In genomic region chr7:39271386-39271785, GRCh38 we compare ENCODE assay signal across 9 cellular contexts.
A peak's percentile ranks its signal among the peaks of the same experiment; 100 is the strongest.
DNase-seq lines count a peak whose midpoint lies in the region; TF ChIP-seq lines count a peak whose summit lies in the region.
"Had no signal": no experiment of that assay in that cellular context is flagged by ENCODE, and none has a peak within 500 bp of the region (broad histone marks: within the 10 kb centered on the region; RNA-seq: fewer than 3 reads in every experiment).

No MANE protein-coding gene starts in this region.

- H3K4me3 ChIP-seq in MG63 (no peak overlapping the region), adrenal gland (no peak overlapping the region)

- no peaks in the 10 kb centered on the region for H3K9me3 Mint-ChIP-seq in activated CD4-positive, alpha-beta T cell treated with anti-CD3 and anti-CD28 coated beads, Interleukin-2, amount 10 ng/mL, durations not matched to agents 24 days and 14 days
- H3K9me3 Mint-ChIP-seq in activated CD4-positive, alpha-beta T cell treated with anti-CD3 and anti-CD28 coated beads, Interleukin-2, amount 10 ng/mL, durations not matched to agents 7 days and 5 days = no peaks in the 10 kb centered on the region

- H3K27me3 ChIP-seq in MG63 (no peaks in the 10 kb centered on the region), adrenal gland (no peaks in the 10 kb centered on the region)

- no peaks in the 10 kb centered on the region for H3K4me1 ChIP-seq in adrenal gland (replicated peaks in 1 of 2)

- H3K36me3 Mint-ChIP-seq in activated CD4-positive, alpha-beta T cell treated with anti-CD3 and anti-CD28 coated beads, Interleukin-2, amount 10 ng/mL, durations not matched to agents 24 days and 14 days (ENCODE audit: low read depth) = no peaks in the 10 kb centered on the region
- no peaks in the 10 kb centered on the region for H3K36me3 Mint-ChIP-seq in activated CD4-positive, alpha-beta T cell treated with anti-CD3 and anti-CD28 coated beads, Interleukin-2, amount 10 ng/mL, durations not matched to agents 7 days and 5 days (ENCODE audit: low read depth)

- H3K4me1 Mint-ChIP-seq in activated CD4-positive, alpha-beta T cell treated with anti-CD3 and anti-CD28 coated beads, Interleukin-2, amount 10 ng/mL, durations not matched to agents 24 days and 14 days = no peaks in the 10 kb centered on the region
- H3K4me1 Mint-ChIP-seq in activated CD4-positive, alpha-beta T cell treated with anti-CD3 and anti-CD28 coated beads, Interleukin-2, amount 10 ng/mL, durations not matched to agents 7 days and 5 days = no peaks in the 10 kb centered on the region

- POLR2A ChIA-PET in activated CD4-positive, alpha-beta T cell treated with anti-CD3 and anti-CD28 coated beads, Interleukin-2, amount 10 ng/mL, durations not matched to agents 7 days and 5 days (lab: Charles Lee) = no interaction called here

- TF ChIP-seq CTCF in adrenal gland (IDR thresholded peaks at IDR 0.05) = no peak

- H3K27me3 Mint-ChIP-seq in activated CD4-positive, alpha-beta T cell treated with anti-CD3 and anti-CD28 coated beads, Interleukin-2, amount 10 ng/mL, durations not matched to agents 24 days and 14 days = no peaks in the 10 kb centered on the region
- no peaks in the 10 kb centered on the region for H3K27me3 Mint-ChIP-seq in activated CD4-positive, alpha-beta T cell treated with anti-CD3 and anti-CD28 coated beads, Interleukin-2, amount 10 ng/mL, durations not matched to agents 7 days and 5 days

- no peak overlapping the region for H3K4me3 Mint-ChIP-seq in activated CD4-positive, alpha-beta T cell treated with anti-CD3 and anti-CD28 coated beads, Interleukin-2, amount 10 ng/mL, durations not matched to agents 24 days and 14 days
- H3K4me3 Mint-ChIP-seq in activated CD4-positive, alpha-beta T cell treated with anti-CD3 and anti-CD28 coated beads, Interleukin-2, amount 10 ng/mL, durations not matched to agents 7 days and 5 days = no peak overlapping the region

- intact Hi-C loops in adrenal gland (cut with DNase I) = no loop called here
- intact Hi-C loops in activated CD4-positive, alpha-beta T cell treated with anti-CD3 and anti-CD28 coated beads, Interleukin-2, amount 10 ng/mL, durations not matched to agents 24 days and 14 days (cut with micrococcal nuclease) = no loop called here

- no peak for TF ChIP-seq POLR2A in adrenal gland (IDR thresholded peaks at IDR 0.05)

- CTCF ChIA-PET in activated CD4-positive, alpha-beta T cell treated with anti-CD3 and anti-CD28 coated beads, Interleukin-2, amount 10 ng/mL, durations not matched to agents 7 days and 5 days (lab: Charles Lee) = interaction anchor here (0.7 kb wide), 1 partner anchor 20 kb away, joined by 3 read pairs; no protein-coding TSS in a partner anchor

- H3K36me3 ChIP-seq in MG63 (no peaks in the 10 kb centered on the region), adrenal gland (replicated peaks in 1 of 2) (no peaks in the 10 kb centered on the region)

- WGBS in adrenal gland, 4 donors = 21 to 40% (median 28%) methylated on average over 8 of the region's 8 CpGs

- no peak overlapping the region for H3K27ac ChIP-seq in adrenal gland

- DNase-seq in A172 (ENCODE audit: low spot score) (peak; percentile 66), MG63 (peak; percentile 83), adrenal gland (peak in 6 of 7 donors; percentile 27 to 70 (median 47)), left kidney (ENCODE audit: low read depth, low spot score) (peak; percentile 58), NCI-H1930 (lab: John Stamatoyannopoulos, UW) (no peak), germinal center (ENCODE audit: low spot score) (no peak)
- no peak for DNase-seq in activated CD4-positive, alpha-beta T cell treated with anti-CD3 and anti-CD28 coated beads, Interleukin-2, amount 10 ng/mL, durations not matched to agents 24 days and 14 days
- DNase-seq in activated CD4-positive, alpha-beta T cell treated with anti-CD3 and anti-CD28 coated beads, Interleukin-2, amount 10 ng/mL, durations not matched to agents 7 days and 5 days = no peak
- DNase-seq: activated effector memory CD4-positive, alpha-beta T cell treated with anti-CD3 and anti-CD28 coated beads, Interleukin-2, amount 50 U/mL, for 16 hours had no signal

- H3K9me3 ChIP-seq in MG63 (no peaks in the 10 kb centered on the region), adrenal gland (replicated peaks in 1 of 3) (no peaks in the 10 kb centered on the region)

- H3K27ac Mint-ChIP-seq in activated CD4-positive, alpha-beta T cell treated with anti-CD3 and anti-CD28 coated beads, Interleukin-2, amount 10 ng/mL, durations not matched to agents 24 days and 14 days = no peak overlapping the region
- H3K27ac Mint-ChIP-seq in activated CD4-positive, alpha-beta T cell treated with anti-CD3 and anti-CD28 coated beads, Interleukin-2, amount 10 ng/mL, durations not matched to agents 7 days and 5 days = no peak overlapping the region

Comparison
In these comparisons a context has a peak if more than half of its experiments do, and no peak if none do; other contexts are left out.
1. DNase-seq: peak in A172 (single experiment), MG63 (single experiment), adrenal gland (6 of 7) and left kidney (single experiment); none in activated CD4-positive, alpha-beta T cell treated with anti-CD3 and anti-CD28 coated beads, Interleukin-2, amount 10 ng/mL, durations not matched to agents 24 days and 14 days (single experiment), NCI-H1930 (0 of 2), germinal center (single experiment) and activated CD4-positive, alpha-beta T cell treated with anti-CD3 and anti-CD28 coated beads, Interleukin-2, amount 10 ng/mL, durations not matched to agents 7 days and 5 days (single experiment).